ENCODE assay signal across 13 cellular contexts in the genomic region with DNA sequence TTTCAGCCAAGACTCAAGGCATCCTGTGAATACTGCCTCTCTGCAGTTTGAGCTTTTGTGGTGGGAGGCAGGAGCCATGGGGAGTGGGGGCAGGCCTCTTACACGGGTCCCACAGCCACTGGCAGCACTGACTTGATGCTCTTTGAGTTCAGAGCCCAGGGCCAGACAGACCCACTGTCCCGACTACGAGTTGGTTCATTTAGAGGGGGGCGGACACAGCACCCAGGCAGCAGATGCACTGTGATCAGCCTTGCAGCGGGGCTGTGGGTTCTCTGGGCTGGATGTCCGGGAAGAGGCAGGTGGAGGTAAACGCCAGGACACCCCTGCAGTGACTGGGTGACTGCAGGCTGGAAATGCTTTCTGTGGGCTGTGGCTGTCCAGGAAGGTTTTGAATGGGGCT.
DNase-seq lines count a peak whose midpoint lies in the region; ATAC-seq and TF ChIP-seq lines count a peak whose summit lies in the region.
"Had no signal": no experiment of that assay in that cellular context is flagged by ENCODE, and none has a peak within 500 bp of the region (broad histone marks: within the 10 kb centered on the region; RNA-seq: fewer than 3 reads in every experiment).

No MANE protein-coding gene starts in this region.

- intact Hi-C loops in lower lobe of right lung (cut with DNase I), result no loop called here

- H3K27me3 ChIP-seq in lower lobe of right lung (ENCODE audit: low read depth), result no peaks in the 10 kb centered on the region
- no peaks in the 10 kb centered on the region for H3K27me3 ChIP-seq in thoracic aorta (replicated peaks; ENCODE audit: insufficient read depth)
- H3K27me3 ChIP-seq: foreskin keratinocyte had no signal

- peaks cover 76% of the 10 kb centered on the region for H3K4me1 Mint-ChIP-seq in activated naive CD4-positive, alpha-beta T cell treated with anti-CD3 and anti-CD28 coated beads, Interleukin-2, amount 10 ng/mL, durations not matched to agents 7 days and 5 days
- peaks cover 78% of the 10 kb centered on the region for H3K4me1 Mint-ChIP-seq in activated CD8-positive, alpha-beta T cell treated with anti-CD3 and anti-CD28 coated beads, Interleukin-2, amount 10 ng/mL, durations not matched to agents 7 days and 5 days (ENCODE audit: low read depth)

- H3K4me3 ChIP-seq in lower lobe of right lung (no peak overlapping the region), thoracic aorta (no peak overlapping the region)

- TF ChIP-seq CTCF in lower lobe of right lung (IDR thresholded peaks at IDR 0.05), result no peak
- TF ChIP-seq CTCF in thoracic aorta (IDR thresholded peaks at IDR 0.05), result no peak

- POLR2A ChIA-PET in activated CD8-positive, alpha-beta T cell treated with anti-CD3 and anti-CD28 coated beads, Interleukin-2, amount 10 ng/mL, durations not matched to agents 7 days and 5 days (lab: Charles Lee), result interaction anchor here (0.7 to 1.5 kb wide), 5 partner anchors 9 to 42 kb away, joined by 3 to 5 read pairs (median 4); no protein-coding TSS in a partner anchor

- no peak overlapping the region for H3K27ac Mint-ChIP-seq in activated naive CD4-positive, alpha-beta T cell treated with anti-CD3 and anti-CD28 coated beads, Interleukin-2, amount 10 ng/mL, durations not matched to agents 7 days and 5 days
- H3K27ac Mint-ChIP-seq in activated CD8-positive, alpha-beta T cell treated with anti-CD3 and anti-CD28 coated beads, Interleukin-2, amount 10 ng/mL, durations not matched to agents 7 days and 5 days, result peak overlapping the region; percentile 7

- no peaks in the 10 kb centered on the region for H3K27me3 Mint-ChIP-seq in activated naive CD4-positive, alpha-beta T cell treated with anti-CD3 and anti-CD28 coated beads, Interleukin-2, amount 10 ng/mL, durations not matched to agents 7 days and 5 days
- H3K27me3 Mint-ChIP-seq in activated CD8-positive, alpha-beta T cell treated with anti-CD3 and anti-CD28 coated beads, Interleukin-2, amount 10 ng/mL, durations not matched to agents 7 days and 5 days (ENCODE audit: low read depth), result no peaks in the 10 kb centered on the region

- no peak for ATAC-seq in activated CD8-positive, alpha-beta T cell treated with anti-CD3 and anti-CD28 coated beads, Interleukin-2, amount 10 ng/mL, durations not matched to agents 7 days and 5 days
- no peak for ATAC-seq in lower lobe of right lung
- no peak for ATAC-seq in thoracic aorta (ENCODE audit: insufficient number of reproducible peaks, low FRiP score, low read depth)
- ATAC-seq: activated T-cell treated with anti-CD3 and anti-CD28 coated beads, Interleukin-2, amount 50 U/mL, for 4 hours; foreskin keratinocyte; left colon had no signal

- DNase-seq in activated naive CD4-positive, alpha-beta T cell treated with anti-CD3 and anti-CD28 coated beads, Interleukin-2, amount 10 ng/mL, durations not matched to agents 7 days and 5 days, result no peak
- no peak for DNase-seq in activated naive CD4-positive, alpha-beta T cell (lab: John Stamatoyannopoulos, UW)
- no peak for DNase-seq in activated CD8-positive, alpha-beta T cell treated with anti-CD3 and anti-CD28 coated beads, Interleukin-2, amount 10 ng/mL, durations not matched to agents 7 days and 5 days
- no peak for DNase-seq in lower lobe of right lung
- no peak for DNase-seq in thoracic aorta (ENCODE audit: low spot score)
- DNase-seq in amygdala (lab: John Stamatoyannopoulos, UW), result no peak
- DNase-seq in NAMALWA (ENCODE audit: low spot score), result no peak
- no peak for DNase-seq in CD1c-positive myeloid dendritic cell (ENCODE audit: extremely low spot score)
- DNase-seq: activated T-cell treated with anti-CD3 and anti-CD28 coated beads, Interleukin-2, amount 50 U/mL, for 4 hours; foreskin keratinocyte; GOT3; Karpas-422; left colon had no signal

- H3K4me3 Mint-ChIP-seq in activated naive CD4-positive, alpha-beta T cell treated with anti-CD3 and anti-CD28 coated beads, Interleukin-2, amount 10 ng/mL, durations not matched to agents 7 days and 5 days, result peak overlapping the region; percentile 33
- peak overlapping the region; percentile 95 for H3K4me3 Mint-ChIP-seq in activated CD8-positive, alpha-beta T cell treated with anti-CD3 and anti-CD28 coated beads, Interleukin-2, amount 10 ng/mL, durations not matched to agents 7 days and 5 days
- H3K4me3 Mint-ChIP-seq: activated T-cell treated with anti-CD3 and anti-CD28 coated beads, Interleukin-2, amount 50 U/mL, for 4 hours had no signal

- no peaks in the 10 kb centered on the region for H3K36me3 ChIP-seq in lower lobe of right lung
- H3K36me3 ChIP-seq in thoracic aorta, result no peaks in the 10 kb centered on the region

- H3K36me3 Mint-ChIP-seq in activated naive CD4-positive, alpha-beta T cell treated with anti-CD3 and anti-CD28 coated beads, Interleukin-2, amount 10 ng/mL, durations not matched to agents 7 days and 5 days, result peaks cover 55% of the 10 kb centered on the region
- peaks cover 46% of the 10 kb centered on the region for H3K36me3 Mint-ChIP-seq in activated CD8-positive, alpha-beta T cell treated with anti-CD3 and anti-CD28 coated beads, Interleukin-2, amount 10 ng/mL, durations not matched to agents 7 days and 5 days (ENCODE audit: low read depth)

- CTCF ChIA-PET in activated naive CD4-positive, alpha-beta T cell treated with anti-CD3 and anti-CD28 coated beads, Interleukin-2, amount 10 ng/mL, durations not matched to agents 7 days and 5 days (lab: Charles Lee), result interaction anchor here (1.2 to 5.0 kb wide), 3 partner anchors 11 to 52 kb away, joined by 3 to 38 read pairs (median 6); no protein-coding TSS in a partner anchor
- CTCF ChIA-PET in activated CD8-positive, alpha-beta T cell treated with anti-CD3 and anti-CD28 coated beads, Interleukin-2, amount 10 ng/mL, durations not matched to agents 7 days and 5 days (lab: Charles Lee), result interaction anchor here (0.8 to 4.4 kb wide), 5 partner anchors 13 to 63 kb away, joined by 3 to 57 read pairs (median 4); no protein-coding TSS in a partner anchor

- peaks cover 87% of the 10 kb centered on the region for H3K4me1 ChIP-seq in lower lobe of right lung
- peaks cover 55 to 83% of the 10 kb centered on the region in 2 donors for H3K4me1 ChIP-seq in thoracic aorta (ENCODE audit: control insufficient read depth in 1 of 2, low read depth in 2 of 2)
- H3K4me1 ChIP-seq: foreskin keratinocyte had no signal

- H3K27ac ChIP-seq in lower lobe of right lung (peak overlapping the region; percentile 83), thoracic aorta (peak overlapping the region; percentile 49 to 94)
- H3K27ac ChIP-seq: foreskin keratinocyte had no signal

- H3K9me3 Mint-ChIP-seq in activated naive CD4-positive, alpha-beta T cell treated with anti-CD3 and anti-CD28 coated beads, Interleukin-2, amount 10 ng/mL, durations not matched to agents 7 days and 5 days, result no peaks in the 10 kb centered on the region
- no peaks in the 10 kb centered on the region for H3K9me3 Mint-ChIP-seq in activated CD8-positive, alpha-beta T cell treated with anti-CD3 and anti-CD28 coated beads, Interleukin-2, amount 10 ng/mL, durations not matched to agents 7 days and 5 days (ENCODE audit: insufficient read depth)
- H3K9me3 Mint-ChIP-seq: activated T-cell treated with anti-CD3 and anti-CD28 coated beads, Interleukin-2, amount 50 U/mL, for 4 hours had no signal

- H3K9me3 ChIP-seq in lower lobe of right lung (no peaks in the 10 kb centered on the region), thoracic aorta (no peaks in the 10 kb centered on the region)
